Comparison of ENCODE assay signal across 13 cellular contexts in genomic region chr21:8991968-8992621, GRCh38.
DNase-seq lines count a peak whose midpoint lies in the region; ATAC-seq and TF ChIP-seq lines count a peak whose summit lies in the region.
"Had no signal": no experiment of that assay in that cellular context is flagged by ENCODE, and none has a peak within 500 bp of the region (broad histone marks: within the 10 kb centered on the region; RNA-seq: fewer than 3 reads in every experiment).

No MANE protein-coding gene starts in this region.

- H3K9me3 Mint-ChIP-seq in activated CD8-positive, alpha-beta T cell treated with anti-CD3 and anti-CD28 coated beads for 36 hours: peaks cover 34% of the 10 kb centered on the region
- H3K9me3 Mint-ChIP-seq in activated CD8-positive, alpha-beta T cell treated with anti-CD3 and anti-CD28 coated beads, Interleukin-2, amount 10 ng/mL, durations not matched to agents 7 days and 5 days (ENCODE audit: insufficient read depth): peaks cover 73% of the 10 kb centered on the region

- no peak overlapping the region for H3K4me3 ChIP-seq in PC-3 (ENCODE audit: low read length)
- H3K4me3 ChIP-seq in sigmoid colon: no peak overlapping the region

- CTCF ChIA-PET in activated CD8-positive, alpha-beta T cell treated with anti-CD3 and anti-CD28 coated beads for 36 hours (lab: Charles Lee): no interaction called here
- CTCF ChIA-PET in activated CD8-positive, alpha-beta T cell treated with anti-CD3 and anti-CD28 coated beads, Interleukin-2, amount 10 ng/mL, durations not matched to agents 7 days and 5 days (lab: Charles Lee): no interaction called here
- CTCF ChIA-PET in PC-3 (lab: Charles Lee): no interaction called here

- POLR2A ChIA-PET in activated CD8-positive, alpha-beta T cell treated with anti-CD3 and anti-CD28 coated beads for 36 hours (lab: Charles Lee): no interaction called here
- POLR2A ChIA-PET in activated CD8-positive, alpha-beta T cell treated with anti-CD3 and anti-CD28 coated beads, Interleukin-2, amount 10 ng/mL, durations not matched to agents 7 days and 5 days (lab: Charles Lee): no interaction called here
- POLR2A ChIA-PET in PC-3 (lab: Charles Lee; ENCODE audit: unreplicated experiment): no interaction called here

- H3K36me3 ChIP-seq in PC-3 (ENCODE audit: low read depth, low read length) (no peaks in the 10 kb centered on the region), sigmoid colon (no peaks in the 10 kb centered on the region)

- TF ChIP-seq CTCF in activated CD8-positive, alpha-beta T cell treated with anti-CD3 and anti-CD28 coated beads for 36 hours (IDR thresholded peaks at IDR 0.05): no peak
- TF ChIP-seq CTCF in PC-3 (conservative IDR thresholded peaks at IDR 0.05; ENCODE audit: low read depth, low read length) (no peak), sigmoid colon (IDR thresholded peaks at IDR 0.05) (no peak)

- H3K9me3 ChIP-seq in PC-3 (ENCODE audit: low read length): no peaks in the 10 kb centered on the region
- H3K9me3 ChIP-seq in sigmoid colon: peaks cover 0 to 18% (median 0%) of the 10 kb centered on the region in 4 donors

- in situ Hi-C loops in ACHN (cut with HindIII; ENCODE audit: low pct_ligation_motif_present, low pct_unique_long_range_greater_than_20kb, low sequenced_read_pairs): no loop called here

- H3K27ac ChIP-seq in PC-3 (ENCODE audit: low read length) (no peak overlapping the region), sigmoid colon (no peak overlapping the region)

- H3F3A ChIP-seq in PC-3 (ENCODE audit: low read length, unreplicated experiment): no peaks in the 10 kb centered on the region

- no peaks in the 10 kb centered on the region for H4K20me1 ChIP-seq in PC-3 (ENCODE audit: low read length)

- no peak for TF ChIP-seq POLR2A in sigmoid colon (IDR thresholded peaks at IDR 0.05)

- peak; percentile 14 for ATAC-seq in activated CD8-positive, alpha-beta T cell treated with anti-CD3 and anti-CD28 coated beads for 36 hours
- ATAC-seq in activated CD8-positive, alpha-beta T cell treated with anti-CD3 and anti-CD28 coated beads, Interleukin-2, amount 10 ng/mL, durations not matched to agents 7 days and 5 days: no peak
- ATAC-seq in PC-3 (no peak), GM18868 (IDR thresholded peaks at IDR 0.05; ENCODE audit: unreplicated experiment) (no peak)
- ATAC-seq: CD8-positive, alpha-beta T cell had no signal

- no peak for DNase-seq in activated CD8-positive, alpha-beta T cell treated with anti-CD3 and anti-CD28 coated beads for 36 hours
- no peak for DNase-seq in activated CD8-positive, alpha-beta T cell treated with anti-CD3 and anti-CD28 coated beads, Interleukin-2, amount 10 ng/mL, durations not matched to agents 7 days and 5 days
- DNase-seq in PC-3 (peak; percentile 1), glomerular visceral epithelial cell (ENCODE audit: extremely low spot score) (peak; percentile 47), sigmoid colon (peak; percentile 53), ACHN (no peak), DMS53 treated with DMSO at 0.1 percent for 48 hours (lab: John Stamatoyannopoulos, UW; ENCODE audit: unreplicated experiment) (no peak)
- DNase-seq: activated CD4-positive, alpha-beta memory T cell treated with anti-CD3 and anti-CD28 coated beads for 36 hours; CD8-positive, alpha-beta T cell; MV-4-11 had no signal

- H2AFZ ChIP-seq in PC-3 (ENCODE audit: low read length): no peak overlapping the region

- no peaks in the 10 kb centered on the region for H3K36me3 Mint-ChIP-seq in activated CD8-positive, alpha-beta T cell treated with anti-CD3 and anti-CD28 coated beads for 36 hours (ENCODE audit: low read depth)
- peaks cover 1% of the 10 kb centered on the region for H3K36me3 Mint-ChIP-seq in activated CD8-positive, alpha-beta T cell treated with anti-CD3 and anti-CD28 coated beads, Interleukin-2, amount 10 ng/mL, durations not matched to agents 7 days and 5 days (ENCODE audit: low read depth)
- H3K36me3 Mint-ChIP-seq: activated CD4-positive, alpha-beta memory T cell treated with anti-CD3 and anti-CD28 coated beads for 36 hours; CD8-positive, alpha-beta T cell had no signal

- peaks cover 61% of the 10 kb centered on the region for H3K27me3 ChIP-seq in PC-3 (ENCODE audit: low read length)
- H3K27me3 ChIP-seq in sigmoid colon: peaks cover 0 to 36% (median 14%) of the 10 kb centered on the region in 3 donors

- H3K4me3 Mint-ChIP-seq in activated CD8-positive, alpha-beta T cell treated with anti-CD3 and anti-CD28 coated beads for 36 hours: no peak overlapping the region
- H3K4me3 Mint-ChIP-seq in activated CD8-positive, alpha-beta T cell treated with anti-CD3 and anti-CD28 coated beads, Interleukin-2, amount 10 ng/mL, durations not matched to agents 7 days and 5 days: no peak overlapping the region
- H3K4me3 Mint-ChIP-seq: activated CD4-positive, alpha-beta memory T cell treated with anti-CD3 and anti-CD28 coated beads for 36 hours; activated T-cell treated with anti-CD3 and anti-CD28 coated beads, Interleukin-2, amount 50 U/mL, for 72 hours; CD8-positive, alpha-beta T cell; H9 had no signal

- no peak overlapping the region for H3K4me2 ChIP-seq in PC-3 (ENCODE audit: low read length)

- H3K79me2 ChIP-seq in PC-3 (ENCODE audit: low read length): no peaks in the 10 kb centered on the region

- no peak overlapping the region for H3K27ac Mint-ChIP-seq in activated CD8-positive, alpha-beta T cell treated with anti-CD3 and anti-CD28 coated beads for 36 hours
- H3K27ac Mint-ChIP-seq in activated CD8-positive, alpha-beta T cell treated with anti-CD3 and anti-CD28 coated beads, Interleukin-2, amount 10 ng/mL, durations not matched to agents 7 days and 5 days: no peak overlapping the region
- H3K27ac Mint-ChIP-seq: activated CD4-positive, alpha-beta memory T cell treated with anti-CD3 and anti-CD28 coated beads for 36 hours; activated T-cell treated with anti-CD3 and anti-CD28 coated beads, Interleukin-2, amount 50 U/mL, for 72 hours; CD8-positive, alpha-beta T cell; H9 had no signal

- no peak for TF ChIP-seq EP300 in sigmoid colon (IDR thresholded peaks at IDR 0.05)

- no peak overlapping the region for H3K9ac ChIP-seq in PC-3 (ENCODE audit: low read length)

- H3K9me2 ChIP-seq in PC-3 (replicated peaks; ENCODE audit: low read length): no peaks in the 10 kb centered on the region

- H3K4me1 ChIP-seq in PC-3 (ENCODE audit: insufficient read depth, low read length): no peaks in the 10 kb centered on the region
- H3K4me1 ChIP-seq in sigmoid colon: no peaks in the 10 kb centered on the region

- no peaks in the 10 kb centered on the region for H3K4me1 Mint-ChIP-seq in activated CD8-positive, alpha-beta T cell treated with anti-CD3 and anti-CD28 coated beads for 36 hours (ENCODE audit: low read depth)
- no peaks in the 10 kb centered on the region for H3K4me1 Mint-ChIP-seq in activated CD8-positive, alpha-beta T cell treated with anti-CD3 and anti-CD28 coated beads, Interleukin-2, amount 10 ng/mL, durations not matched to agents 7 days and 5 days (ENCODE audit: low read depth)
- H3K4me1 Mint-ChIP-seq: H9 had no signal

- BruUV-seq in PC-3 (replicated peaks; lab: Mats Ljungman, UMichigan): no TSS peak

- intact Hi-C loops in activated CD8-positive, alpha-beta T cell treated with anti-CD3 and anti-CD28 coated beads for 36 hours (cut with micrococcal nuclease): no loop called here
- intact Hi-C loops in PC-3 (cut with micrococcal nuclease) (no loop called here), sigmoid colon (cut with DNase I) (no loop called here)

- peaks cover 35% of the 10 kb centered on the region for H3K27me3 Mint-ChIP-seq in activated CD8-positive, alpha-beta T cell treated with anti-CD3 and anti-CD28 coated beads for 36 hours
- H3K27me3 Mint-ChIP-seq in activated CD8-positive, alpha-beta T cell treated with anti-CD3 and anti-CD28 coated beads, Interleukin-2, amount 10 ng/mL, durations not matched to agents 7 days and 5 days (ENCODE audit: low read depth): no peaks in the 10 kb centered on the region

- WGBS in sigmoid colon, 2 donors: 49 to 54% methylated on average over 3 of the region's 3 CpGs

Comparison
In these comparisons a context has a peak if more than half of its experiments do, and no peak if none do; other contexts are left out.
1. DNase-seq: peak in PC-3 (single experiment), glomerular visceral epithelial cell (single experiment) and sigmoid colon (single experiment); none in activated CD8-positive, alpha-beta T cell treated with anti-CD3 and anti-CD28 coated beads for 36 hours (single experiment), activated CD8-positive, alpha-beta T cell treated with anti-CD3 and anti-CD28 coated beads, Interleukin-2, amount 10 ng/mL, durations not matched to agents 7 days and 5 days (single experiment), ACHN (single experiment) and DMS53 treated with DMSO at 0.1 percent for 48 hours (single experiment).